ENCODE assay signal across 1 cellular context in the genomic region with DNA sequence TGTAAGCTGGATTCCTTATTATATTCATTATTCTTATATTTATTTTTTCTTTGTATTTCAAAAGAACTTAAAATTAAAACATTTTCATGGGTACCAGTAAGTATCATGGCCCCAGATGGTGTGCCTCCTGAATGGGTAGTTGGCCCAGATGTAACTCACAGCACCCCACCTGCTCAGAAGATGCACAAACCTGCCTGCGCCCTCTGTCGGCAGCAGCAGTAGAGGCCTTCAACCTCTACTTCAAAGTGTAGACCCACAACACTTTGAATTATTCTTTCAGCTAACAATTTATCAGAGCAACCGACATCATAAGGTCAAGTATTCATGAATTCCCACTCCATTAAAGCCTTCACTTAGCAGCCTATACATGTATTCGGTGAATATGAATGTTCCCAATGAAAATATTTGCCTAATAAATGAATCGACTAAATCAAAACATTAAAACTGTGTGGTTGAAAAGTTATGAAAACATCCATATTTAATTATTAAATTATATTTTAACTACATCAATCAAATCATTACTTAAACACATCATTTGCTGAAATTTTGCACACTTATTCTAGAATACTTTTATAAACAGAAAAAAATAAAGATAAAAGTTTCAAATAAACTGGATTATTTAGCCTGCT.
TF ChIP-seq lines count a peak whose summit lies in the region.

No MANE protein-coding gene starts in this region.

TF ChIP-seq in endothelial cell of umbilical vein, 7 proteins besides CTCF, POLR2A, EP300 and RAD21 (continued from another document):
- TF ChIP-seq FOS (IDR thresholded peaks at IDR 0.05; ENCODE audit: borderline replicate concordance, insufficient read depth, low read length) (no peak), EZH2 (IDR thresholded peaks at IDR 0.05; ENCODE audit: borderline replicate concordance, low read depth, low read length, severe bottlenecking) (no peak), POLR2AphosphoS5 (IDR thresholded peaks at IDR 0.05; ENCODE audit: insufficient read depth, low read depth, low read length) (no peak)
